ENCODE assay signal across 8 cellular contexts in the genomic region with DNA sequence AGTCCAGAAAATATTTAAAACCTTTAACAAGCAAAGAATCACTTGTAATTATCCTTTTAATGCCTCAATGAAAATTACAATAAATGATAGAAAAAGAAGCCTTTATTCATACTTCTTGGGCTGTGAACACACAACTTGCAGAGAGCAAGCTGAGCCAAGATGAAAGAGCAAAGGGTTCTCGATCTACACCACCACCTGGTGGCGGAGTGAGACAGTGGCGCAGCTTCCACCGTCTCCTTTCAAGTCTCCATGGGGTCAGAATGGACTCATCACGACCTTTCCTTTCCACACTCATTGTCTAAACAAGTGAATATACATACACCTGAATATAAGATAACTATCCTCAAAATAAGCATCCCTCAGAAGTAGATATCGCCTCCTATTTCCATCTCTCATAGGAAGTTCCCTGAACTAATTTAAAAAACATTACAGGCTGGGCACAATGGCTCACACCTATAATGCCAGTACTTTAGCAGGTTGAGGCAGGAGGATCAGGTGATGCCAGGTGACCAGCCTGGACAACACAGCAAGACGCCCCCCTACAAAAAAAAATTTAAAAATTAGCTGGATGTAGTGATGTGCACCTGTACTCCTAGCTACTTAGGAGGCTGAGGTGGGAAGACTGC.
DNase-seq lines count a peak whose midpoint lies in the region; ATAC-seq lines count a peak whose summit lies in the region.

No MANE protein-coding gene starts in this region.

- intact Hi-C loops in posterior cingulate gyrus (cut with DNase I) = loop anchor here (2.0 to 10.0 kb wide), 3 partner anchors 155 to 944 kb away; no protein-coding TSS in a partner anchor

- ATAC-seq in HG03280 (IDR thresholded peaks at IDR 0.05; ENCODE audit: unreplicated experiment) (peak; percentile 86), GM19452 (IDR thresholded peaks at IDR 0.05; ENCODE audit: unreplicated experiment) (no peak)

- DNase-seq in NCI-H1436 (lab: John Stamatoyannopoulos, UW) (peak; percentile 66), NCI-H1436 treated with DMSO at 0.1 percent for 48 hours (lab: John Stamatoyannopoulos, UW) (no peak), RKO (ENCODE audit: low spot score) (peak; percentile 65), glomerular visceral epithelial cell (ENCODE audit: extremely low spot score) (peak; percentile 57), posterior cingulate gyrus (peak; percentile 25 to 95 (median 71))
- peak; percentile 48 for DNase-seq in activated naive CD4-positive, alpha-beta T cell treated with Interleukin-2 at 50 U/mL for 16 hours
